1 cellular context compared by ENCODE assay signal in genomic region chr17:39663688-39664580, GRCh38.
A peak's percentile ranks its signal among the peaks of the same experiment; 100 is the strongest.
TF ChIP-seq lines count a peak whose summit lies in the region.

No MANE protein-coding gene starts in this region.

TF ChIP-seq in HEK293, 187 proteins besides CTCF, POLR2A, EP300 and RAD21 (continued from another document):
- peak; percentile 86 for TF ChIP-seq GLIS2 (tag by site-specific recombination; IDR thresholded peaks at IDR 0.05)
- peak; percentile 84 for TF ChIP-seq ZIC2 (tag by site-specific recombination; IDR thresholded peaks at IDR 0.05)
- TF ChIP-seq ZSCAN30 (tag by site-specific recombination; IDR thresholded peaks at IDR 0.05) = peak; percentile 92
- TF ChIP-seq ZNF433 (tag by site-specific recombination; IDR thresholded peaks at IDR 0.05; ENCODE audit: low read depth) = no peak
- peak; percentile 34 for TF ChIP-seq SP7 (tag by site-specific recombination; IDR thresholded peaks at IDR 0.05)
- TF ChIP-seq ZBTB20 (tag by site-specific recombination; IDR thresholded peaks at IDR 0.05) = peak; percentile 38; the same call in 1 of the 2 replicates
- no peak for TF ChIP-seq ZNF280C (tag by site-specific recombination; IDR thresholded peaks at IDR 0.05)
- TF ChIP-seq ZNF830 (tag by site-specific recombination; IDR thresholded peaks at IDR 0.05; ENCODE audit: low read depth) = no peak
- TF ChIP-seq BCL11A (tag by site-specific recombination; IDR thresholded peaks at IDR 0.05; ENCODE audit: low read depth) = no peak
- peak; percentile 75 for TF ChIP-seq SP3 (tag by site-specific recombination; IDR thresholded peaks at IDR 0.05)
- TF ChIP-seq ZBTB48 (tag by site-specific recombination; IDR thresholded peaks at IDR 0.05) = no peak
- TF ChIP-seq ZNF335 (tag by site-specific recombination; conservative IDR thresholded peaks at IDR 0.05) = peak; percentile 98
- TF ChIP-seq ZFHX2 (tag by site-specific recombination; conservative IDR thresholded peaks at IDR 0.05) = no peak; the same call in 1 of the 2 replicates
- TF ChIP-seq BCL11B (tag by site-specific recombination; IDR thresholded peaks at IDR 0.05; ENCODE audit: low read depth) = peak; percentile 35; the same call in 1 of the 2 replicates
- TF ChIP-seq, protein P1, sequence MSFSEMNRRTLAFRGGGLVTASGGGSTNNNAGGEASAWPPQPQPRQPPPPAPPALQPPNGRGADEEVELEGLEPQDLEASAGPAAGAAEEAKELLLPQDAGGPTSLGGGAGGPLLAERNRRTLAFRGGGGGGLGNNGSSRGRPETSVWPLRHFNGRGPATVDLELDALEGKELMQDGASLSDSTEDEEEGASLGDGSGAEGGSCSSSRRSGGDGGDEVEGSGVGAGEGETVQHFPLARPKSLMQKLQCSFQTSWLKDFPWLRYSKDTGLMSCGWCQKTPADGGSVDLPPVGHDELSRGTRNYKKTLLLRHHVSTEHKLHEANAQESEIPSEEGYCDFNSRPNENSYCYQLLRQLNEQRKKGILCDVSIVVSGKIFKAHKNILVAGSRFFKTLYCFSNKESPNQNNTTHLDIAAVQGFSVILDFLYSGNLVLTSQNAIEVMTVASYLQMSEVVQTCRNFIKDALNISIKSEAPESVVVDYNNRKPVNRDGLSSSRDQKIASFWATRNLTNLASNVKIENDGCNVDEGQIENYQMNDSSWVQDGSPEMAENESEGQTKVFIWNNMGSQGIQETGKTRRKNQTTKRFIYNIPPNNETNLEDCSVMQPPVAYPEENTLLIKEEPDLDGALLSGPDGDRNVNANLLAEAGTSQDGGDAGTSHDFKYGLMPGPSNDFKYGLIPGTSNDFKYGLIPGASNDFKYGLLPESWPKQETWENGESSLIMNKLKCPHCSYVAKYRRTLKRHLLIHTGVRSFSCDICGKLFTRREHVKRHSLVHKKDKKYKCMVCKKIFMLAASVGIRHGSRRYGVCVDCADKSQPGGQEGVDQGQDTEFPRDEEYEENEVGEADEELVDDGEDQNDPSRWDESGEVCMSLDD (tag by site-specific recombination; IDR thresholded peaks at IDR 0.05) = 0 out of 2 replicates have a peak, but pooled peaks have one; percentile 20
- peak; percentile 54; the same call in 1 of the 2 replicates for TF ChIP-seq TRIM28 (IDR thresholded peaks at IDR 0.05; ENCODE audit: borderline replicate concordance, low read length)
- TF ChIP-seq, protein P2, sequence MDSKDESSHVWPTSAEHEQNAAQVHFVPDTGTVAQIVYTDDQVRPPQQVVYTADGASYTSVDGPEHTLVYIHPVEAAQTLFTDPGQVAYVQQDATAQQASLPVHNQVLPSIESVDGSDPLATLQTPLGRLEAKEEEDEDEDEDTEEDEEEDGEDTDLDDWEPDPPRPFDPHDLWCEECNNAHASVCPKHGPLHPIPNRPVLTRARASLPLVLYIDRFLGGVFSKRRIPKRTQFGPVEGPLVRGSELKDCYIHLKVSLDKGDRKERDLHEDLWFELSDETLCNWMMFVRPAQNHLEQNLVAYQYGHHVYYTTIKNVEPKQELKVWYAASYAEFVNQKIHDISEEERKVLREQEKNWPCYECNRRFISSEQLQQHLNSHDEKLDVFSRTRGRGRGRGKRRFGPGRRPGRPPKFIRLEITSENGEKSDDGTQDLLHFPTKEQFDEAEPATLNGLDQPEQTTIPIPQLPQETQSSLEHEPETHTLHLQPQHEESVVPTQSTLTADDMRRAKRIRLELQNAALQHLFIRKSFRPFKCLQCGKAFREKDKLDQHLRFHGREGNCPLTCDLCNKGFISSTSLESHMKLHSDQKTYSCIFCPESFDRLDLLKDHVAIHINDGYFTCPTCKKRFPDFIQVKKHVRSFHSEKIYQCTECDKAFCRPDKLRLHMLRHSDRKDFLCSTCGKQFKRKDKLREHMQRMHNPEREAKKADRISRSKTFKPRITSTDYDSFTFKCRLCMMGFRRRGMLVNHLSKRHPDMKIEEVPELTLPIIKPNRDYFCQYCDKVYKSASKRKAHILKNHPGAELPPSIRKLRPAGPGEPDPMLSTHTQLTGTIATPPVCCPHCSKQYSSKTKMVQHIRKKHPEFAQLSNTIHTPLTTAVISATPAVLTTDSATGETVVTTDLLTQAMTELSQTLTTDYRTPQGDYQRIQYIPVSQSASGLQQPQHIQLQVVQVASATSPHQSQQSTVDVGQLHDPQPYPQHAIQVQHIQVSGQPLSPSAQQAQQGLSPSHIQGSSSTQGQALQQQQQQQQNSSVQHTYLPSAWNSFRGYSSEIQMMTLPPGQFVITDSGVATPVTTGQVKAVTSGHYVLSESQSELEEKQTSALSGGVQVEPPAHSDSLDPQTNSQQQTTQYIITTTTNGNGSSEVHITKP (tag by site-specific recombination; IDR thresholded peaks at IDR 0.05) = peak; percentile 35
- peak; percentile 97 for TF ChIP-seq ZNF423 (tag by site-specific recombination; IDR thresholded peaks at IDR 0.05)
- no peak for TF ChIP-seq ZNF558 (tag by site-specific recombination; IDR thresholded peaks at IDR 0.05)
- TF ChIP-seq KLF1 (tag by site-specific recombination; IDR thresholded peaks at IDR 0.05) = peak; percentile 67
- TF ChIP-seq RBAK (tag by site-specific recombination; IDR thresholded peaks at IDR 0.05) = no peak
- TF ChIP-seq ZNF24 (tag by site-specific recombination; IDR thresholded peaks at IDR 0.05) = 0 out of 2 replicates have a peak, but pooled peaks have one; percentile 19
